Comparison of ENCODE assay signal across 16 cellular contexts in the genomic region with DNA sequence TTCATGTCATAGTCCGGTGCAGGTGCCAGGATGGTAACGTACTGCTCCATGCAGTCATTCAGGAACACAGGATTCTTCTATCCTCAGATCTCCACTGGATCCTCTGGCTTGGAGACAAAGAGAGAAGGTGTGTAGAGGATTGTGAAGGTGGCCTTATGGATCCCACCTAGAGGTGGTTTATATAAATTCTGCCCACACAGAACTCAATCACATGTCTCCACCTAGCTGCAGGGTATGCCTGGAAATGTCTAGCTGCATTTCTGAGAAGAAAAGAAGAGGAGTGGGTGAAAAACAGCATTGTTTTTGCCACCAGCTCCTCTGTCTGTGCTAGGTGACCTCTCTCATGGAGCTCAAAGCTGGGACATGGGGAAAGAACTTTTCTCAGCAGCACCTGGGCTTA.
A peak's percentile ranks its signal among the peaks of the same experiment; 100 is the strongest.
DNase-seq lines count a peak whose midpoint lies in the region; ATAC-seq, FAIRE-seq and TF ChIP-seq lines count a peak whose summit lies in the region.
"Had no signal": no experiment of that assay in that cellular context is flagged by ENCODE, and none has a peak within 500 bp of the region (broad histone marks: within the 10 kb centered on the region; RNA-seq: fewer than 3 reads in every experiment).

No MANE protein-coding gene starts in this region.

- H3K9me3 Mint-ChIP-seq in WTC11: peaks cover 6% of the 10 kb centered on the region

- H3K27me3 ChIP-seq in esophagus muscularis mucosa (no peaks in the 10 kb centered on the region), small intestine (ENCODE audit: control insufficient read depth in 2 of 2, insufficient read depth in 2 of 2, low read length in 2 of 2) (no peaks in the 10 kb centered on the region)
- H3K27me3 ChIP-seq: BLaER1 had no signal

- H3K4me1 ChIP-seq in esophagus muscularis mucosa (no peaks in the 10 kb centered on the region), small intestine (ENCODE audit: control insufficient read depth in 2 of 2, insufficient read depth in 1 of 2, low read depth in 1 of 2, low read length in 1 of 2) (no peaks in the 10 kb centered on the region)
- H3K4me1 ChIP-seq: BLaER1 had no signal

- peaks cover 2% of the 10 kb centered on the region; the same call in 1 of the 2 replicates for H3K27me3 Mint-ChIP-seq in WTC11 (ENCODE audit: low read depth)

- 84% methylated on average over 2 of the region's 2 CpGs for WGBS in esophagus muscularis mucosa
- WGBS in small intestine, 3 donors: 55 to 66% (median 65%) methylated on average over 2 of the region's 2 CpGs

- CTCF ChIA-PET in WTC11 (lab: Charles Lee): interaction anchor here (0.6 to 1.7 kb wide), 3 partner anchors 12 to 393 kb away, joined by 3 to 7 read pairs (median 3); no protein-coding TSS in a partner anchor

- H3K4me3 ChIP-seq in Jurkat, Clone E6-1 (ENCODE audit: low read length): no peak overlapping the region
- H3K4me3 ChIP-seq in esophagus muscularis mucosa (no peak overlapping the region), small intestine (ENCODE audit: low read depth in 1 of 2, low read length in 2 of 2) (no peak overlapping the region)
- H3K4me3 ChIP-seq: BLaER1 had no signal

- no peak for TF ChIP-seq EP300 in esophagus muscularis mucosa (IDR thresholded peaks at IDR 0.05)

- POLR2A ChIA-PET in WTC11 (lab: Charles Lee): no interaction called here

- no peak overlapping the region for H3K4me3 Mint-ChIP-seq in WTC11

- H3K36me3 ChIP-seq in esophagus muscularis mucosa (no peaks in the 10 kb centered on the region), small intestine (ENCODE audit: control insufficient read depth in 2 of 2, insufficient read depth in 2 of 2, low read length in 2 of 2) (no peaks in the 10 kb centered on the region)
- H3K36me3 ChIP-seq: BLaER1 had no signal

- H3K27ac ChIP-seq in esophagus muscularis mucosa (replicated peaks in 1 of 4): no peak overlapping the region
- no peak overlapping the region for H3K27ac ChIP-seq in small intestine (ENCODE audit: low read depth in 1 of 2, low read length in 1 of 2)
- H3K27ac ChIP-seq: BLaER1 had no signal

- TF ChIP-seq POLR2A in esophagus muscularis mucosa (IDR thresholded peaks at IDR 0.05; ENCODE audit: low read depth): no peak

- no peaks in the 10 kb centered on the region for H3K36me3 Mint-ChIP-seq in WTC11

- DNase-seq in GM10266 (ENCODE audit: extremely low spot score) (no peak), WTC11 (ENCODE audit: low spot score) (no peak), esophagus muscularis mucosa (ENCODE audit: extremely low spot score) (no peak), germinal center (ENCODE audit: low spot score) (no peak), small intestine (no peak)
- DNase-seq in Jurkat, Clone E6-1 (ENCODE audit: low read depth, low spot score): peak; percentile 35
- DNase-seq: GOT3, NCI-H1417 treated with DMSO at 0.1 percent for 48 hours, NCI-H2029 treated with DMSO at 0.1 percent for 48 hours, NCI-H524, PC-3, SK-N-SH, T-helper 1 cell had no signal

- H3K4me1 Mint-ChIP-seq in WTC11: peaks cover 5% of the 10 kb centered on the region; the same call in 1 of the 2 replicates

- H3K27ac Mint-ChIP-seq in WTC11: no peak overlapping the region

- FAIRE-seq in small intestine (lab: Jason Lieb, UNC): no peak
- FAIRE-seq: GM12891 had no signal

- intact Hi-C loops in esophagus muscularis mucosa (cut with DNase I): no loop called here

- no peaks in the 10 kb centered on the region for H3K9me3 ChIP-seq in esophagus muscularis mucosa
- H3K9me3 ChIP-seq in small intestine (ENCODE audit: control insufficient read depth, low read depth): no peaks in the 10 kb centered on the region
- H3K9me3 ChIP-seq: SK-N-SH had no signal

- peak; percentile 60 for ATAC-seq in WTC11
- ATAC-seq in HG03175 (IDR thresholded peaks at IDR 0.05; ENCODE audit: unreplicated experiment): no peak
- ATAC-seq: PC-3 had no signal

- TF ChIP-seq CTCF in GM10266 (IDR thresholded peaks at IDR 0.05; ENCODE audit: control insufficient read depth, insufficient read depth, low read depth, missing control alignments) (peak; percentile 9), WTC11 (IDR thresholded peaks at IDR 0.05) (no peak), esophagus muscularis mucosa (IDR thresholded peaks at IDR 0.05) (no peak)

TF ChIP-seq in WTC11, 78 proteins besides CTCF, POLR2A, EP300 and RAD21 (continues in another document):
- no peak for TF ChIP-seq IRF2 (CRISPR knock-in tag; IDR thresholded peaks at IDR 0.05; ENCODE audit: borderline replicate concordance, low read depth)
- TF ChIP-seq ZSCAN18 (CRISPR knock-in tag; IDR thresholded peaks at IDR 0.05): no peak
- no peak for TF ChIP-seq RORB (CRISPR knock-in tag; IDR thresholded peaks at IDR 0.05)
- TF ChIP-seq AR (CRISPR knock-in tag; IDR thresholded peaks at IDR 0.05): no peak
- no peak for TF ChIP-seq IRF1 (CRISPR knock-in tag; IDR thresholded peaks at IDR 0.05)
- TF ChIP-seq, protein P1, sequence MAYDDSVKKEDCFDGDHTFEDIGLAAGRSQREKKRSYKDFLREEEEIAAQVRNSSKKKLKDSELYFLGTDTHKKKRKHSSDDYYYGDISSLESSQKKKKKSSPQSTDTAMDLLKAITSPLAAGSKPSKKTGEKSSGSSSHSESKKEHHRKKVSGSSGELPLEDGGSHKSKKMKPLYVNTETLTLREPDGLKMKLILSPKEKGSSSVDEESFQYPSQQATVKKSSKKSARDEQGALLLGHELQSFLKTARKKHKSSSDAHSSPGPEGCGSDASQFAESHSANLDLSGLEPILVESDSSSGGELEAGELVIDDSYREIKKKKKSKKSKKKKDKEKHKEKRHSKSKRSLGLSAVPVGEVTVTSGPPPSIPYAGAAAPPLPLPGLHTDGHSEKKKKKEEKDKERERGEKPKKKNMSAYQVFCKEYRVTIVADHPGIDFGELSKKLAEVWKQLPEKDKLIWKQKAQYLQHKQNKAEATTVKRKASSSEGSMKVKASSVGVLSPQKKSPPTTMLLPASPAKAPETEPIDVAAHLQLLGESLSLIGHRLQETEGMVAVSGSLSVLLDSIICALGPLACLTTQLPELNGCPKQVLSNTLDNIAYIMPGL (CRISPR knock-in tag; IDR thresholded peaks at IDR 0.05): no peak
- no peak for TF ChIP-seq USF2 (CRISPR knock-in tag; IDR thresholded peaks at IDR 0.05)
